Comparison of ENCODE assay signal across 1 cellular context in the genomic region with DNA sequence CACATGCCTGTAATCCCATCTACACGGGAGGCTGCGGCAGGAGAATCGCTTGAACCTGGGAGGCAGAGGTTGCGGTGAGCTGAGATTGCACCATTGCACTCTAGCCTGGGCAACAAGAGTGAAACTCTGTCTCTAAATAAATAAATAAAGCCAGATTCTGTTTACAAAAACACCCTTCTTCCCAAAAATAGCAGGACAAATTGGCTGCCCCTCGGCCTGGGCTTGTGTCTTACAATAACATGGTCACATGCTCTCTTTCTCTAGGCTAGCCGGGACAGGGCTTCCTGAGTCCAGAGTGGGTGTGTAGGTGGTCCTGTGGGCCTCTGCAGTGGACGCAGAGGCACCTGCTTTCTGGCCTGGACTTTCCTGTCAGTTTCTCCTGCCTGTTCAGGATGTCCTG.
TF ChIP-seq lines count a peak whose summit lies in the region.

No MANE protein-coding gene starts in this region.

TF ChIP-seq in HEK293T, 16 proteins besides CTCF, POLR2A, EP300 and RAD21 (continued from another document):
- TF ChIP-seq, protein P1, sequence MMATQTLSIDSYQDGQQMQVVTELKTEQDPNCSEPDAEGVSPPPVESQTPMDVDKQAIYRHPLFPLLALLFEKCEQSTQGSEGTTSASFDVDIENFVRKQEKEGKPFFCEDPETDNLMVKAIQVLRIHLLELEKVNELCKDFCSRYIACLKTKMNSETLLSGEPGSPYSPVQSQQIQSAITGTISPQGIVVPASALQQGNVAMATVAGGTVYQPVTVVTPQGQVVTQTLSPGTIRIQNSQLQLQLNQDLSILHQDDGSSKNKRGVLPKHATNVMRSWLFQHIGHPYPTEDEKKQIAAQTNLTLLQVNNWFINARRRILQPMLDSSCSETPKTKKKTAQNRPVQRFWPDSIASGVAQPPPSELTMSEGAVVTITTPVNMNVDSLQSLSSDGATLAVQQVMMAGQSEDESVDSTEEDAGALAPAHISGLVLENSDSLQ (IDR thresholded peaks at IDR 0.05), result no peak
- TF ChIP-seq ZNF384 (IDR thresholded peaks at IDR 0.05) (no peak), LEF1 (IDR thresholded peaks at IDR 0.05; ENCODE audit: borderline replicate concordance) (no peak), TARDBP (IDR thresholded peaks at IDR 0.05) (no peak), FOXA1 (IDR thresholded peaks at IDR 0.05) (no peak), ARNT (IDR thresholded peaks at IDR 0.05) (no peak), FOXM1 (IDR thresholded peaks at IDR 0.05; ENCODE audit: borderline replicate concordance) (no peak), BHLHE40 (IDR thresholded peaks at IDR 0.05; ENCODE audit: borderline replicate concordance) (no peak), FOXK2 (IDR thresholded peaks at IDR 0.05) (no peak), CTBP1 (IDR thresholded peaks at IDR 0.05; ENCODE audit: borderline replicate concordance) (no peak), SUZ12 (IDR thresholded peaks at IDR 0.05) (no peak), SP1 (IDR thresholded peaks at IDR 0.05) (no peak), ELF4 (IDR thresholded peaks at IDR 0.05) (no peak), L3MBTL2 (conservative IDR thresholded peaks at IDR 0.05) (no peak)
TF ChIP-seq in HEK293T: peak in this region for 0.
